22 cellular contexts compared by ENCODE assay signal in genomic region chr4:119048446-119048845, GRCh38.
DNase-seq lines count a peak whose midpoint lies in the region; ATAC-seq and TF ChIP-seq lines count a peak whose summit lies in the region.
"Had no signal": no experiment of that assay in that cellular context is flagged by ENCODE, and none has a peak within 500 bp of the region (broad histone marks: within the 10 kb centered on the region; RNA-seq: fewer than 3 reads in every experiment).

No MANE protein-coding gene starts in this region.

- H3K4me3 Mint-ChIP-seq in MCF 10A (ENCODE audit: unreplicated experiment) (no peak overlapping the region), nephron progenitor cell (no peak overlapping the region)
- H3K4me3 Mint-ChIP-seq: CD4-positive, alpha-beta memory T cell; IgD-negative memory B cell had no signal

- BruUV-seq in mammary epithelial cell (replicated peaks; lab: Mats Ljungman, UMichigan) (no TSS peak), MCF 10A (replicated peaks; lab: Mats Ljungman, UMichigan) (no TSS peak), OCI-LY7 (replicated peaks; lab: Mats Ljungman, UMichigan) (no TSS peak)

- H3K27ac ChIP-seq in mammary epithelial cell (ENCODE audit: insufficient read depth, low read depth, low read length) (no peak overlapping the region), epithelial cell of prostate (peak overlapping the region; percentile 11), OCI-LY7 (ENCODE audit: low read depth, low read length, poor library complexity, severe bottlenecking) (no peak overlapping the region)
- H3K27ac ChIP-seq: 22Rv1; BLaER1 treated with 17β-estradiol and CSF1 and Interleukin-3, amounts not matched to agents 10 nM and 100 nM; PC-9 had no signal

- H3K9me3 Mint-ChIP-seq in MCF 10A (ENCODE audit: unreplicated experiment) (no peaks in the 10 kb centered on the region), nephron progenitor cell (peaks cover 4% of the 10 kb centered on the region)
- H3K9me3 Mint-ChIP-seq: CD4-positive, alpha-beta memory T cell; IgD-negative memory B cell had no signal

- CTCF ChIA-PET in mammary epithelial cell (lab: Charles Lee; ENCODE audit: low non-redundant PET): no interaction called here
- CTCF ChIA-PET in MCF 10A (lab: Yijun Ruan, JAX): interaction anchor here (0.6 kb wide), 1 partner anchor 159 kb away, joined by 3 read pairs; no protein-coding TSS in a partner anchor
- CTCF ChIA-PET in OCI-LY7 (lab: Charles Lee; ENCODE audit: unreplicated experiment): no interaction called here

- no peak overlapping the region for H3K4me2 ChIP-seq in mammary epithelial cell (ENCODE audit: insufficient read depth, low read depth, low read length)
- no peak overlapping the region for H3K4me2 ChIP-seq in OCI-LY7 (ENCODE audit: low read length)
- H3K4me2 ChIP-seq: BLaER1 treated with 17β-estradiol and CSF1 and Interleukin-3, amounts not matched to agents 10 nM and 100 nM; PC-9 had no signal

- intact Hi-C loops in mammary epithelial cell (cut with micrococcal nuclease) (no loop called here), MCF 10A (cut with micrococcal nuclease) (no loop called here), left colon (cut with DNase I, micrococcal nuclease) (loop anchor here in 1 of 2 donors (10.0 kb wide), 1 partner anchor 166 kb away; the partner anchor contains the start of gene USP53), OCI-LY7 (cut with micrococcal nuclease; ENCODE audit: unreplicated experiment) (no loop called here)

- in situ Hi-C loops in mammary epithelial cell (cut with MboI; ENCODE audit: low sequenced_read_pairs in 2 of 2): no loop called here

- no peak overlapping the region for H3K9ac ChIP-seq in mammary epithelial cell (ENCODE audit: insufficient read depth, low read length)
- H3K9ac ChIP-seq: BLaER1 treated with 17β-estradiol and CSF1 and Interleukin-3, amounts not matched to agents 10 nM and 100 nM had no signal

- H3K9me3 ChIP-seq in mammary epithelial cell (replicated peaks; ENCODE audit: insufficient read depth, low read length) (no peaks in the 10 kb centered on the region), OCI-LY7 (ENCODE audit: low read length) (no peaks in the 10 kb centered on the region)
- H3K9me3 ChIP-seq: BLaER1 treated with 17β-estradiol and CSF1 and Interleukin-3, amounts not matched to agents 10 nM and 100 nM had no signal

- TF ChIP-seq CTCF in mammary epithelial cell (conservative IDR thresholded peaks at IDR 0.05 in 1 of 2, IDR thresholded peaks at IDR 0.05 in 1 of 2; ENCODE audit: extremely low read depth in 1 of 2, insufficient read depth in 1 of 2, low read depth in 1 of 2, low read length in 2 of 2) (no peak), MCF 10A (IDR thresholded peaks at IDR 0.05; ENCODE audit: unreplicated experiment) (no peak), OCI-LY7 (conservative IDR thresholded peaks at IDR 0.05; ENCODE audit: low read length) (no peak), nephron progenitor cell (IDR thresholded peaks at IDR 0.05) (no peak)

- DNase-seq in mammary epithelial cell (peak; percentile 76), MCF 10A (ENCODE audit: unreplicated experiment) (no peak), epithelial cell of prostate (ENCODE audit: low read depth, low spot score) (no peak), left colon (no peak), OCI-LY7 (ENCODE audit: low spot score) (no peak), epidermal melanocyte (ENCODE audit: insufficient read length, low spot score) (no peak), nephron progenitor cell (no peak), NCI-H1694 (lab: John Stamatoyannopoulos, UW) (no peak)
- DNase-seq: CD4-positive, alpha-beta memory T cell; DND-41; MV-4-11; NCI-H1105 treated with DMSO at 0.1 percent for 48 hours; NCI-H187; NCI-H446 treated with DMSO at 0.1 percent for 48 hours; NCI-H526 treated with DMSO at 0.1 percent for 48 hours; PC-9; RPMI8226; SHP77 had no signal

- H4K20me1 ChIP-seq in mammary epithelial cell (ENCODE audit: insufficient read depth, low read length) (no peaks in the 10 kb centered on the region), OCI-LY7 (ENCODE audit: insufficient read depth, low read length) (no peaks in the 10 kb centered on the region)
- H4K20me1 ChIP-seq: BLaER1 treated with 17β-estradiol and CSF1 and Interleukin-3, amounts not matched to agents 10 nM and 100 nM had no signal

- ATAC-seq in left colon: peak; percentile 54
- ATAC-seq: HCT116 had no signal

- no peaks in the 10 kb centered on the region for H3K27me3 ChIP-seq in mammary epithelial cell (ENCODE audit: insufficient read depth, low read length)
- H3K27me3 ChIP-seq: BLaER1 treated with 17β-estradiol and CSF1 and Interleukin-3, amounts not matched to agents 10 nM and 100 nM had no signal

- POLR2A ChIA-PET in MCF 10A (lab: Yijun Ruan, JAX) (interaction anchor here (1.1 kb wide), 1 partner anchor 161 kb away, joined by 3 read pairs; no protein-coding TSS in a partner anchor), OCI-LY7 (lab: Charles Lee) (no interaction called here)

- H3K79me2 ChIP-seq in mammary epithelial cell (ENCODE audit: insufficient read depth, low read length): no peaks in the 10 kb centered on the region
- H3K79me2 ChIP-seq in OCI-LY7 (ENCODE audit: insufficient read depth, low read depth, low read length): no peaks in the 10 kb centered on the region

- no peaks in the 10 kb centered on the region for H3K9me2 ChIP-seq in OCI-LY7 (ENCODE audit: insufficient read depth, low read length)

- H3K36me3 Mint-ChIP-seq in MCF 10A (ENCODE audit: insufficient read depth, unreplicated experiment) (no peaks in the 10 kb centered on the region), nephron progenitor cell (ENCODE audit: low read depth) (peaks cover 4% of the 10 kb centered on the region)
- H3K36me3 Mint-ChIP-seq: CD4-positive, alpha-beta memory T cell had no signal

- H3K4me1 Mint-ChIP-seq in MCF 10A (ENCODE audit: insufficient read depth, unreplicated experiment) (peaks cover 14% of the 10 kb centered on the region), nephron progenitor cell (peaks cover 6% of the 10 kb centered on the region)
- H3K4me1 Mint-ChIP-seq: CD4-positive, alpha-beta memory T cell; IgD-negative memory B cell had no signal

- H3K36me3 ChIP-seq in mammary epithelial cell (ENCODE audit: insufficient read depth, low read length) (no peaks in the 10 kb centered on the region), OCI-LY7 (ENCODE audit: insufficient read depth, low read length) (no peaks in the 10 kb centered on the region)
- H3K36me3 ChIP-seq: BLaER1 treated with 17β-estradiol and CSF1 and Interleukin-3, amounts not matched to agents 10 nM and 100 nM had no signal

- no peak overlapping the region for H3K27ac Mint-ChIP-seq in MCF 10A (ENCODE audit: low read depth, unreplicated experiment)
- no peak overlapping the region for H3K27ac Mint-ChIP-seq in nephron progenitor cell
- H3K27ac Mint-ChIP-seq: CD4-positive, alpha-beta memory T cell had no signal

- H2AFZ ChIP-seq in mammary epithelial cell (ENCODE audit: low read depth, low read length) (no peak overlapping the region), OCI-LY7 (ENCODE audit: low read length) (no peak overlapping the region)
- H2AFZ ChIP-seq: PC-9 had no signal

- H3K4me1 ChIP-seq in mammary epithelial cell (ENCODE audit: insufficient read depth, low read length): no peaks in the 10 kb centered on the region
- no peaks in the 10 kb centered on the region for H3K4me1 ChIP-seq in OCI-LY7 (ENCODE audit: insufficient read depth, low read length, poor library complexity, severe bottlenecking)

- H3K27me3 Mint-ChIP-seq in MCF 10A (ENCODE audit: insufficient read depth, unreplicated experiment): no peaks in the 10 kb centered on the region
- H3K27me3 Mint-ChIP-seq in nephron progenitor cell (ENCODE audit: low read depth, poor library complexity): no peaks in the 10 kb centered on the region

- dilution Hi-C loops in mammary epithelial cell (cut with HindIII; ENCODE audit: low sequenced_read_pairs): no loop called here

- H3K4me3 ChIP-seq in mammary epithelial cell (replicated peaks in 1 of 3; ENCODE audit: insufficient read depth in 1 of 3, low read depth in 2 of 3, low read length in 3 of 3): no peak overlapping the region
- H3K4me3 ChIP-seq in OCI-LY7 (ENCODE audit: low read depth, low read length, poor library complexity, severe bottlenecking): no peak overlapping the region
- H3K4me3 ChIP-seq: BLaER1 treated with 17β-estradiol and CSF1 and Interleukin-3, amounts not matched to agents 10 nM and 100 nM; PC-9 had no signal
